ENCODE assay signal across 8 cellular contexts in genomic region chr10:27223964-27224363, GRCh38. TPM values are rescaled to one million over a fixed set of nuclear protein-coding genes. Genes with fewer than 3 reads are reported as not detected.
DNase-seq lines count a peak whose midpoint lies in the region; ATAC-seq lines count a peak whose summit lies in the region.

No MANE protein-coding gene starts in this region.

- DNase-seq in NCI-H1436 (lab: John Stamatoyannopoulos, UW) (peak; percentile 30), NCI-H1436 treated with DMSO at 0.1 percent for 48 hours (lab: John Stamatoyannopoulos, UW) (no peak), Kasumi-1 (lab: John Stamatoyannopoulos, UW) (peak; percentile 30 to 42), fibroblast of peridontal ligament (ENCODE audit: extremely low read depth) (peak; percentile 43), sciatic nerve (ENCODE audit: low spot score) (no peak)
- DNase-seq in activated CD4-positive, alpha-beta T cell treated with anti-CD3 and anti-CD28 coated beads, Interleukin-2, amount 50 U/mL, for 1 hour = peak; percentile 38

- intact Hi-C loops in sciatic nerve (cut with DNase I) = no loop called here

- ATAC-seq in sciatic nerve (peak; percentile 49), HG03565 (IDR thresholded peaks at IDR 0.05; ENCODE audit: unreplicated experiment) (no peak), GM21360 (IDR thresholded peaks at IDR 0.05; ENCODE audit: unreplicated experiment) (no peak)

RNA-seq across cellular contexts. Expression of gene ACBD5, which starts 16.6 kb away (rescaled TPM):
- total RNA-seq in sciatic nerve = 31.6 TPM

Comparison
In these comparisons a context has a peak if more than half of its experiments do, and no peak if none do; other contexts are left out.
1. DNase-seq: peak in NCI-H1436 (single experiment), Kasumi-1 (2 of 2), activated CD4-positive, alpha-beta T cell treated with anti-CD3 and anti-CD28 coated beads, Interleukin-2, amount 50 U/mL, for 1 hour (single experiment) and fibroblast of peridontal ligament (single experiment); none in NCI-H1436 treated with DMSO at 0.1 percent for 48 hours (single experiment) and sciatic nerve (single experiment).